Comparison of ENCODE assay signal across 23 cellular contexts in the genomic region with DNA sequence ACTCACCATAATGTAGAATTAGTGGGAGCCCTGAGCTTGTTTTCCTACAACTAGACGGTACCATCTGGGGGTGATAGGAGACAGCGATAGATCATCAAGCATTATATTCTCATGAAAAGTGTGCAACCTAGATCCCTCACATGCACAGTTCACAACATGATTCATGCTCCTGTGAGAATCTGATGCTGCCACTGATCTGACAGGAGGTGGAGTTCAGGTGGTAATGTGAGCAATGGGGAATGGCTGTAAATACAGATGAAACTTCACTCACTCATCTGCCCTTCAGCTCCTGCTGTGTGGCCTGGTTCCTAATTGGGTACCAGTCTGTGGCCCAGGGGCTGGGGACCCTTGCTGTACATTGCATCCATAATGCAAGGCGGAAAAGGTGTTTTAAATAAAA.
A peak's percentile ranks its signal among the peaks of the same experiment; 100 is the strongest.
DNase-seq lines count a peak whose midpoint lies in the region; ATAC-seq and TF ChIP-seq lines count a peak whose summit lies in the region.
"Had no signal": no experiment of that assay in that cellular context is flagged by ENCODE, and none has a peak within 500 bp of the region (broad histone marks: within the 10 kb centered on the region; RNA-seq: fewer than 3 reads in every experiment).

No MANE protein-coding gene starts in this region.

- H3K4me1 ChIP-seq in foreskin keratinocyte, result no peaks in the 10 kb centered on the region

- intact Hi-C loops in natural killer cell (cut with micrococcal nuclease), result no loop called here

- no peak overlapping the region for H3K27ac ChIP-seq in foreskin keratinocyte
- H3K27ac ChIP-seq: A549; BLaER1 treated with 17β-estradiol and CSF1 and Interleukin-3, amounts not matched to agents 10 nM and 100 nM; KMS-11; RWPE1 had no signal

- DNase-seq in natural killer cell (no peak), amniotic epithelial cell (ENCODE audit: low read depth) (peak; percentile 27), foreskin keratinocyte (peak in 1 of 2 donors; percentile 47), SKM-1 (lab: John Stamatoyannopoulos, UW; ENCODE audit: unreplicated experiment) (no peak)
- DNase-seq in natural killer cell treated with Interleukin-12 subunit alpha and Interleukin-12 subunit beta and Interleukin-15 and Interleukin-18, amount 100 ng/mL, for 72 hours (ENCODE audit: low spot score), result no peak
- DNase-seq: AML-193; CD4-positive, alpha-beta T cell; COR-L47; DMS53; MM.1S; NCI-H2029; NCI-H446; NCI-H526; NCI-H82; NK-92 treated with Interleukin-12 subunit alpha and Interleukin-12 subunit beta, amount 100 ng/mL, for 24 hours; SHP77 had no signal

- H3K4me1 Mint-ChIP-seq in natural killer cell, result peaks cover 28 to 41% of the 10 kb centered on the region in 2 donors
- peaks cover 22 to 23% of the 10 kb centered on the region in 2 donors for H3K4me1 Mint-ChIP-seq in natural killer cell treated with Interleukin-12 subunit alpha and Interleukin-12 subunit beta and Interleukin-15 and Interleukin-18, amount 100 ng/mL, for 72 hours (ENCODE audit: low read depth in 2 of 2)

- H3K9me3 Mint-ChIP-seq in natural killer cell, result no peaks in the 10 kb centered on the region
- no peaks in the 10 kb centered on the region for H3K9me3 Mint-ChIP-seq in natural killer cell treated with Interleukin-12 subunit alpha and Interleukin-12 subunit beta and Interleukin-15 and Interleukin-18, amount 100 ng/mL, for 72 hours
- H3K9me3 Mint-ChIP-seq: CD4-positive, alpha-beta T cell; IgD-negative memory B cell had no signal

- TF ChIP-seq CTCF in natural killer cell (IDR thresholded peaks at IDR 0.05) (no peak), foreskin keratinocyte (conservative IDR thresholded peaks at IDR 0.05) (no peak)

- no peaks in the 10 kb centered on the region for H3K36me3 Mint-ChIP-seq in natural killer cell
- no peaks in the 10 kb centered on the region for H3K36me3 Mint-ChIP-seq in natural killer cell treated with Interleukin-12 subunit alpha and Interleukin-12 subunit beta and Interleukin-15 and Interleukin-18, amount 100 ng/mL, for 72 hours

- H3K4me3 Mint-ChIP-seq in natural killer cell, result no peak overlapping the region
- H3K4me3 Mint-ChIP-seq in natural killer cell treated with Interleukin-12 subunit alpha and Interleukin-12 subunit beta and Interleukin-15 and Interleukin-18, amount 100 ng/mL, for 72 hours, result no peak overlapping the region
- H3K4me3 Mint-ChIP-seq: CD4-positive, alpha-beta T cell; IgD-negative memory B cell had no signal

- H3K27me3 ChIP-seq in foreskin keratinocyte, result no peaks in the 10 kb centered on the region
- H3K27me3 ChIP-seq: BLaER1 treated with 17β-estradiol and CSF1 and Interleukin-3, amounts not matched to agents 10 nM and 100 nM had no signal

- H3K27me3 Mint-ChIP-seq in natural killer cell (ENCODE audit: low read depth in 2 of 2), result no peaks in the 10 kb centered on the region
- no peaks in the 10 kb centered on the region for H3K27me3 Mint-ChIP-seq in natural killer cell treated with Interleukin-12 subunit alpha and Interleukin-12 subunit beta and Interleukin-15 and Interleukin-18, amount 100 ng/mL, for 72 hours
- H3K27me3 Mint-ChIP-seq: CD4-positive, alpha-beta T cell; IgD-negative memory B cell had no signal

- ATAC-seq in natural killer cell, result no peak
- ATAC-seq in natural killer cell treated with Interleukin-12 subunit alpha and Interleukin-12 subunit beta and Interleukin-15 and Interleukin-18, amount 100 ng/mL, for 72 hours, result no peak
- ATAC-seq in foreskin keratinocyte, result peak; percentile 57
- no peak for ATAC-seq in HG03521 (IDR thresholded peaks at IDR 0.05; ENCODE audit: unreplicated experiment)
- ATAC-seq in GM19455 (IDR thresholded peaks at IDR 0.05; ENCODE audit: unreplicated experiment), result no peak
- ATAC-seq: A549 had no signal

- H3K27ac Mint-ChIP-seq in natural killer cell, result peak overlapping the region; percentile 4 to 74
- H3K27ac Mint-ChIP-seq in natural killer cell treated with Interleukin-12 subunit alpha and Interleukin-12 subunit beta and Interleukin-15 and Interleukin-18, amount 100 ng/mL, for 72 hours, result no peak overlapping the region
- H3K27ac Mint-ChIP-seq: IgD-negative memory B cell had no signal

Comparison
In these comparisons a context has a peak if more than half of its experiments do, and no peak if none do; other contexts are left out.
1. H3K27ac Mint-ChIP-seq: peak in natural killer cell (2 of 2); none in natural killer cell treated with Interleukin-12 subunit alpha and Interleukin-12 subunit beta and Interleukin-15 and Interleukin-18, amount 100 ng/mL, for 72 hours (0 of 2).